21 cellular contexts compared by ENCODE assay signal in the genomic region with DNA sequence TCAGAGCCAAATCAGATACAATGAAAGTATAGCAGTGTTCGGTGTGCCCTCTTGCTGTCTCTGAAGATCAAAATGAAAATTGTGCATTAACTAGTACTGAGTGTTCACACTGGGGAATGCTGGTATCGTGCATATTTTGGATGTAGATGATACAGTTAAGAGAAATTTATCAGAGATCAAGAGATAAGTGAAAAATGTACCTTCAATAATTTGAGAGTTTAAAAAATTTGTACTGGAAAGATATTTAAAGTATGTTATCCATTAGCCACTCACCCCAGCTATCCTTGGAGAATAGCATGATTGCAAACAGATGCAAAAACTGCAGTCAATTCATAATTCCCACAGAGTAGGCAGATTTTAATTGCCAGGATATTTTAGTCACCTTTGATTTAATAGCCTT. TPM values are rescaled to one million over a fixed set of nuclear protein-coding genes. Genes with fewer than 3 reads are reported as not detected.
"Had no signal": no experiment of that assay in that cellular context is flagged by ENCODE, and none has a peak within 500 bp of the region (broad histone marks: within the 10 kb centered on the region; RNA-seq: fewer than 3 reads in every experiment).

No MANE protein-coding gene starts in this region.

- H3K4me1 Mint-ChIP-seq: activated CD4-positive, alpha-beta T cell treated with anti-CD3 and anti-CD28 coated beads, Interleukin-2, amount 10 ng/mL, durations not matched to agents 7 days and 5 days; activated naive CD4-positive, alpha-beta T cell treated with anti-CD3 and anti-CD28 coated beads, Interleukin-2, amount 50 U/mL, for 24 hours; naive B cell had no signal

- H3K4me1 ChIP-seq: heart right ventricle, lower lobe of right lung, upper lobe of right lung had no signal

- H3K4me3 Mint-ChIP-seq: activated CD4-positive, alpha-beta T cell treated with anti-CD3 and anti-CD28 coated beads, Interleukin-2, amount 10 ng/mL, durations not matched to agents 7 days and 5 days; activated naive CD4-positive, alpha-beta T cell treated with anti-CD3 and anti-CD28 coated beads, Interleukin-2, amount 50 U/mL, for 24 hours; naive B cell had no signal

- H3K27me3 Mint-ChIP-seq: activated CD4-positive, alpha-beta T cell treated with anti-CD3 and anti-CD28 coated beads, Interleukin-2, amount 10 ng/mL, durations not matched to agents 7 days and 5 days; activated naive CD4-positive, alpha-beta T cell treated with anti-CD3 and anti-CD28 coated beads, Interleukin-2, amount 50 U/mL, for 24 hours; naive B cell had no signal

- H3K36me3 Mint-ChIP-seq: activated naive CD4-positive, alpha-beta T cell treated with anti-CD3 and anti-CD28 coated beads, Interleukin-2, amount 50 U/mL, for 24 hours; naive B cell had no signal

- DNase-seq: activated CD4-positive, alpha-beta T cell treated with anti-CD3 and anti-CD28 coated beads, Interleukin-2, amount 10 ng/mL, durations not matched to agents 7 days and 5 days; activated gamma-delta T cell treated with Interleukin-2 at 50 U/mL for 16 hours; activated T-cell treated with anti-CD3 and anti-CD28 coated beads, Interleukin-2, amount 50 U/mL, for 1 hour; aorta; central memory CD4-positive, alpha-beta T cell; dermis blood vessel endothelial cell; effector CD8-positive, alpha-beta T cell; heart right ventricle; lower lobe of right lung; naive B cell; nucleus accumbens; stimulated activated CD4-positive, alpha-beta T cell treated with anti-CD3 and anti-CD28 coated beads, Interleukin-2, amount 100 ng/mL, for 48 hours; stimulated activated CD8-positive, alpha-beta memory T cell treated with anti-CD3 and anti-CD28 coated beads, Interleukin-4, amount 100 ng/mL, for 48 hours; stimulated activated naive CD4-positive, alpha-beta T cell treated with Interleukin-2 at 50 U/mL for 16 hours; upper lobe of right lung had no signal

- H3K36me3 ChIP-seq: heart right ventricle, lower lobe of right lung, upper lobe of right lung had no signal

- ATAC-seq: activated CD4-positive, CD25-positive, alpha-beta regulatory T cell treated with anti-CD3 and anti-CD28 coated beads, Interleukin-2, amount 50 U/mL, for 24 hours; heart right ventricle; left lobe of liver; lower lobe of right lung; sciatic nerve; upper lobe of right lung had no signal

- H3K27ac ChIP-seq: heart right ventricle, lower lobe of right lung, upper lobe of right lung had no signal

- H3K9me3 ChIP-seq: heart right ventricle, lower lobe of right lung, upper lobe of right lung had no signal

- H3K4me3 ChIP-seq: heart right ventricle, lower lobe of right lung, smooth muscle cell, upper lobe of right lung had no signal

- H3K9me3 Mint-ChIP-seq: activated CD4-positive, alpha-beta T cell treated with anti-CD3 and anti-CD28 coated beads, Interleukin-2, amount 10 ng/mL, durations not matched to agents 7 days and 5 days; activated naive CD4-positive, alpha-beta T cell treated with anti-CD3 and anti-CD28 coated beads, Interleukin-2, amount 50 U/mL, for 24 hours had no signal

- H3K27me3 ChIP-seq: upper lobe of right lung had no signal

- H3K27ac Mint-ChIP-seq: activated CD4-positive, alpha-beta T cell treated with anti-CD3 and anti-CD28 coated beads, Interleukin-2, amount 10 ng/mL, durations not matched to agents 7 days and 5 days; activated naive CD4-positive, alpha-beta T cell treated with anti-CD3 and anti-CD28 coated beads, Interleukin-2, amount 50 U/mL, for 24 hours had no signal

RNA-seq across cellular contexts. Expression of a gene that starts 56.4 kb away (rescaled TPM):
- total RNA-seq: dermis blood vessel endothelial cell; T-helper 2 cell treated with Interferon-gamma antibody and Interleukin-4, amounts not matched to agents 100 ng/mL and 5 ng/mL, for 36 hours had no signal
